Comparison of ENCODE assay signal across 10 cellular contexts in the genomic region with DNA sequence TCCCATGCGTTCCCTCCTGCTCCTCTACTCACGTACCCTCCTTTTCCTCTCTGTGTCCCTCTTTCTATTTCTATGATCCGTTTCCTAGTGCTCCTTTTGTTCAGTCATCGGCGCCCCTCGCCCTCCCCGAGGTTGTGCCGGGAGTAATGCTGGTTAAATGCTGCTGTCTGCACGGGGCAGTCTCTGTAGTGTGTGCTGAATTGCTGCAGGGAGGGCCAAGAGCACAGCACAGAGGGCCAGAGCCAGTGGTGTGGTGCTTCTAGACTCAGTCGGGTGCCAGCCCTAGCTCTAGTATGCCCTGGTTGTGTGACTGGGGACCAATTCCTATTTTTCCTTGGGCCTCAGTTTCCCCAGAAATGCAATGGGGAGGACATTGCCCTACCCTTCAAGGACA.
DNase-seq lines count a peak whose midpoint lies in the region; ATAC-seq and TF ChIP-seq lines count a peak whose summit lies in the region.
"Had no signal": no experiment of that assay in that cellular context is flagged by ENCODE, and none has a peak within 500 bp of the region (broad histone marks: within the 10 kb centered on the region; RNA-seq: fewer than 3 reads in every experiment).

No MANE protein-coding gene starts in this region.

- H3K36me3 ChIP-seq in mesodermal cell (ENCODE audit: control insufficient read depth, insufficient read depth, low read length): no peaks in the 10 kb centered on the region
- H3K36me3 ChIP-seq in tibial nerve: no peaks in the 10 kb centered on the region

- H3K9me3 ChIP-seq in mesodermal cell (ENCODE audit: control insufficient read depth, low read length) (no peaks in the 10 kb centered on the region), tibial nerve (no peaks in the 10 kb centered on the region)

- H3K4me1 ChIP-seq in mesodermal cell (ENCODE audit: control insufficient read depth, insufficient read depth, low read length, poor library complexity, severe bottlenecking) (peaks cover 46% of the 10 kb centered on the region), tibial nerve (peaks cover 0 to 61% (median 31%) of the 10 kb centered on the region in 4 donors)

- H3K27ac ChIP-seq in mesodermal cell (ENCODE audit: low read depth, low read length, severe bottlenecking) (peak overlapping the region; percentile 94), tibial nerve (peak overlapping the region; percentile 70 to 85 (median 76))

- peak overlapping the region; percentile 18 for H3K4me3 ChIP-seq in mesodermal cell (ENCODE audit: extremely low read depth, insufficient read depth, low read length, poor library complexity, severe bottlenecking)
- H3K4me3 ChIP-seq in tibial nerve: peak overlapping the region in 1 of 4 donors; percentile 25

- peak; percentile 28 for DNase-seq in NCI-H2227 (lab: John Stamatoyannopoulos, UW; ENCODE audit: unreplicated experiment)
- DNase-seq in fibroblast of peridontal ligament (ENCODE audit: extremely low read depth): peak; percentile 3
- peak in 1 of 2 donors; percentile 19 for DNase-seq in tibial nerve (ENCODE audit: low spot score in 2 of 2)
- DNase-seq in NCI-H1436 treated with DMSO at 0.1 percent for 48 hours (lab: John Stamatoyannopoulos, UW): no peak
- DNase-seq in HT-29 (ENCODE audit: low spot score): no peak
- DNase-seq in activated CD4-positive, alpha-beta T cell treated with anti-CD3 and anti-CD28 coated beads, Interleukin-2, amount 50 U/mL, for 1 hour: no peak
- DNase-seq: activated CD4-positive, CD25-positive, alpha-beta regulatory T cell; naive B cell had no signal

- WGBS in mesodermal cell (ENCODE audit: insufficient coverage in 2 of 2), 2 experiments: 9% methylated on average over 8 to 9 of the region's 10 CpGs
- WGBS in tibial nerve, 2 donors: 7 to 18% methylated on average over 10 of the region's 10 CpGs

- TF ChIP-seq EP300 in tibial nerve (IDR thresholded peaks at IDR 0.05): no peak

- no peaks in the 10 kb centered on the region for H3K27me3 ChIP-seq in tibial nerve

- no peak for TF ChIP-seq CTCF in tibial nerve (IDR thresholded peaks at IDR 0.05)

- ATAC-seq in HG02840 (IDR thresholded peaks at IDR 0.05; ENCODE audit: low FRiP score, unreplicated experiment): no peak

- TF ChIP-seq POLR2A in tibial nerve (IDR thresholded peaks at IDR 0.05): no peak

Comparison
In these comparisons a context has a peak if more than half of its experiments do, and no peak if none do; other contexts are left out.
1. DNase-seq: peak in NCI-H2227 (single experiment) and fibroblast of peridontal ligament (single experiment); none in NCI-H1436 treated with DMSO at 0.1 percent for 48 hours (single experiment), HT-29 (single experiment) and activated CD4-positive, alpha-beta T cell treated with anti-CD3 and anti-CD28 coated beads, Interleukin-2, amount 50 U/mL, for 1 hour (single experiment).